8 cellular contexts compared by ENCODE assay signal in genomic region chr16:68244481-68244902, GRCh38. TPM values are rescaled to one million over a fixed set of nuclear protein-coding genes. Genes with fewer than 3 reads are reported as not detected.
DNase-seq lines count a peak whose midpoint lies in the region; ATAC-seq and TF ChIP-seq lines count a peak whose summit lies in the region.

No MANE protein-coding gene starts in this region.

- peak overlapping the region; percentile 40; the same call in 1 of the 2 replicates for H4K91ac ChIP-seq in IMR-90 (ENCODE audit: insufficient read depth, low read depth, low read length)

- peaks cover 27% of the 10 kb centered on the region for H3K9me1 ChIP-seq in IMR-90 (ENCODE audit: insufficient read depth, low read length)

- peak overlapping the region; percentile 50; the same call in 1 of the 2 replicates for H3K23ac ChIP-seq in IMR-90 (ENCODE audit: low read depth, low read length)

- peaks cover 9 to 16% (median 14%) of the 10 kb centered on the region in 11 experiments; a peak in 21 of 22 replicates for H3K36me3 ChIP-seq in BLaER1 treated with 17β-estradiol and CSF1 and Interleukin-3, amounts not matched to agents 10 nM and 100 nM
- H3K36me3 ChIP-seq in IMR-90 (ENCODE audit: control insufficient read depth, insufficient read depth, low read length) (peaks cover 3% of the 10 kb centered on the region), colonic mucosa (no peaks in the 10 kb centered on the region)

- H3K4me1 Mint-ChIP-seq in nephron, result peaks cover 16% of the 10 kb centered on the region

- no peak for TF ChIP-seq CTCF in IMR-90 (conservative IDR thresholded peaks at IDR 0.05; ENCODE audit: low read depth, low read length)
- TF ChIP-seq CTCF in colonic mucosa (IDR thresholded peaks at IDR 0.05), result no peak
- TF ChIP-seq CTCF in nephron (IDR thresholded peaks at IDR 0.05; ENCODE audit: unreplicated experiment in 3 of 3), result no peak

- peak overlapping the region; percentile 78 to 96 (median 86) for H3K4me3 ChIP-seq in BLaER1 treated with 17β-estradiol and CSF1 and Interleukin-3, amounts not matched to agents 10 nM and 100 nM
- H3K4me3 ChIP-seq in IMR-90 (ENCODE audit: insufficient read depth, low read depth, low read length), result peak overlapping the region; percentile 86
- H3K4me3 ChIP-seq in colonic mucosa, result peak overlapping the region; percentile 99

- WGBS in IMR-90 (ENCODE audit: extremely low coverage in 2 of 2, insufficient read length in 1 of 2), 2 experiments, result 9% methylated on average over 14 of the region's 20 CpGs; no CpG with 5 or more reads in 1 of the 2 experiments

- peak overlapping the region; percentile 5 to 81; a peak in 2 of 4 replicates for H4K8ac ChIP-seq in IMR-90 (ENCODE audit: low read depth in 2 of 2, low read length in 2 of 2)

- H3K9ac ChIP-seq in BLaER1 treated with 17β-estradiol and CSF1 and Interleukin-3, amounts not matched to agents 10 nM and 100 nM, result peak overlapping the region; percentile 71 to 85 (median 81)
- H3K9ac ChIP-seq in IMR-90 (ENCODE audit: low read depth, low read length), result peak overlapping the region; percentile 63
- H3K9ac ChIP-seq in colonic mucosa (ENCODE audit: low read depth in 2 of 2, low read length in 2 of 2), result peak overlapping the region; percentile 92 to 96

- H3K27ac ChIP-seq in BLaER1 treated with 17β-estradiol and CSF1 and Interleukin-3, amounts not matched to agents 10 nM and 100 nM, result peak overlapping the region; percentile 42 to 67 (median 63); a peak in 20 of 22 replicates
- H3K27ac ChIP-seq in IMR-90 (ENCODE audit: insufficient read depth, low read length), result peak overlapping the region; percentile 51
- H3K27ac ChIP-seq in colonic mucosa, result no peak overlapping the region

- H3K9me3 Mint-ChIP-seq in nephron, result no peaks in the 10 kb centered on the region

- BruUV-seq in IMR-90 (replicated peaks; lab: Mats Ljungman, UMichigan), result no TSS peak

- H3K36me3 Mint-ChIP-seq in nephron (ENCODE audit: low read depth), result no peaks in the 10 kb centered on the region

- H3K4ac ChIP-seq in IMR-90 (ENCODE audit: low read depth, low read length), result peak overlapping the region; percentile 91

- H2BK120ac ChIP-seq in IMR-90 (ENCODE audit: low read depth, low read length), result no peak overlapping the region; the same call in 1 of the 2 replicates

- peak overlapping the region; percentile 97 to 100 (median 99) for H3K4me2 ChIP-seq in BLaER1 treated with 17β-estradiol and CSF1 and Interleukin-3, amounts not matched to agents 10 nM and 100 nM
- peak overlapping the region; percentile 84 for H3K4me2 ChIP-seq in IMR-90 (ENCODE audit: low read depth, low read length)

- no peaks in the 10 kb centered on the region for H3K9me3 ChIP-seq in BLaER1 treated with 17β-estradiol and CSF1 and Interleukin-3, amounts not matched to agents 10 nM and 100 nM (replicated peaks in 1 of 11)
- no peaks in the 10 kb centered on the region for H3K9me3 ChIP-seq in IMR-90 (ENCODE audit: control insufficient read depth, insufficient read depth, low read length)
- no peaks in the 10 kb centered on the region for H3K9me3 ChIP-seq in colonic mucosa

- intact Hi-C loops in IMR-90 (cut with micrococcal nuclease), result no loop called here
- intact Hi-C loops in colonic mucosa (cut with DNase I), result no loop called here

- DNase-seq in IMR-90 (no peak), colonic mucosa (no peak), NCI-H2227 (lab: John Stamatoyannopoulos, UW; ENCODE audit: unreplicated experiment) (no peak), SHP77 (lab: John Stamatoyannopoulos, UW) (no peak), foreskin melanocyte (no peak)
- DNase-seq in NK-92 treated with Interleukin-12 subunit alpha and Interleukin-12 subunit beta, amount 100 ng/mL, for 24 hours (lab: John Stamatoyannopoulos, UW), result no peak

- H3K14ac ChIP-seq in IMR-90 (replicated peaks; ENCODE audit: low read depth, low read length), result peak overlapping the region; percentile 93

- peak overlapping the region; percentile 98 for H2AFZ ChIP-seq in IMR-90 (replicated peaks; ENCODE audit: low read length, poor library complexity)

- no peaks in the 10 kb centered on the region for H3K27me3 Mint-ChIP-seq in nephron (ENCODE audit: low read depth)

- H3K27me3 ChIP-seq in BLaER1 treated with 17β-estradiol and CSF1 and Interleukin-3, amounts not matched to agents 10 nM and 100 nM, result no peaks in the 10 kb centered on the region
- H3K27me3 ChIP-seq in IMR-90 (ENCODE audit: control insufficient read depth, insufficient read depth, low read length) (no peaks in the 10 kb centered on the region), colonic mucosa (no peaks in the 10 kb centered on the region)

- peak overlapping the region; percentile 25; the same call in 1 of the 2 replicates for H3K18ac ChIP-seq in IMR-90 (ENCODE audit: low read depth, low read length)

- H3K79me1 ChIP-seq in IMR-90 (ENCODE audit: low read depth in 1 of 2, low read length in 2 of 2), result peaks cover 30 to 49% of the 10 kb centered on the region in 2 experiments

- H3K27ac Mint-ChIP-seq in nephron, result no peak overlapping the region

- H2BK5ac ChIP-seq in IMR-90 (ENCODE audit: low read depth, low read length, poor library complexity, severe bottlenecking), result peak overlapping the region; percentile 63

- ATAC-seq in IMR-90 (ENCODE audit: low read depth), result no peak

- TF ChIP-seq RAD21 in IMR-90 (IDR thresholded peaks at IDR 0.05; ENCODE audit: low read length), result no peak

- dilution Hi-C loops in IMR-90 (cut with HindIII; ENCODE audit: low sequenced_read_pairs, unreplicated experiment), result no loop called here

- peak overlapping the region; percentile 77 for H2AK5ac ChIP-seq in IMR-90 (ENCODE audit: low read depth, low read length)

- peak overlapping the region; percentile 95 to 98 (median 98) for H3K4me3 Mint-ChIP-seq in nephron

- no peak overlapping the region for H2BK15ac ChIP-seq in IMR-90 (ENCODE audit: low read depth, low read length)

- peak overlapping the region; percentile 7; the same call in 1 of the 2 replicates for H3K56ac ChIP-seq in IMR-90 (ENCODE audit: extremely low read depth, insufficient read depth, low read length)

- H2BK20ac ChIP-seq in IMR-90 (ENCODE audit: low read depth, low read length), result no peak overlapping the region

- CTCF ChIA-PET in IMR-90 (lab: Yijun Ruan, JAX), result no interaction called here

- H4K20me1 ChIP-seq in BLaER1 treated with 17β-estradiol and CSF1 and Interleukin-3, amounts not matched to agents 10 nM and 100 nM, result peaks cover 0 to 22% (median 0%) of the 10 kb centered on the region in 11 experiments; a peak in 5 of 22 replicates
- no peaks in the 10 kb centered on the region for H4K20me1 ChIP-seq in IMR-90 (ENCODE audit: insufficient read depth, low read length)

- peak overlapping the region; percentile 39; the same call in 1 of the 2 replicates for H4K5ac ChIP-seq in IMR-90 (ENCODE audit: low read depth, low read length)

- peaks cover 49 to 56% (median 55%) of the 10 kb centered on the region in 10 experiments for H3K4me1 ChIP-seq in BLaER1 treated with 17β-estradiol and CSF1 and Interleukin-3, amounts not matched to agents 10 nM and 100 nM
- H3K4me1 ChIP-seq in IMR-90 (ENCODE audit: control insufficient read depth, insufficient read depth, low read length) (peaks cover 14% of the 10 kb centered on the region), colonic mucosa (peaks cover 12% of the 10 kb centered on the region)

- TF ChIP-seq POLR2A in IMR-90 (IDR thresholded peaks at IDR 0.05; ENCODE audit: low read depth, low read length), result no peak

- in situ Hi-C loops in IMR-90 (cut with MboI; ENCODE audit: low sequenced_read_pairs), result no loop called here

- POLR2A ChIA-PET in IMR-90 (lab: Charles Lee; ENCODE audit: unreplicated experiment), result interaction anchor here (1.0 kb wide), 1 partner anchor 66 kb away, joined by 3 read pairs; the partner anchor contains the start of genes PRMT7 and SLC7A6OS

- peak overlapping the region; percentile 96 for H2AK9ac ChIP-seq in IMR-90 (replicated peaks; ENCODE audit: low read depth, low read length, poor library complexity)

TF ChIP-seq in IMR-90, 13 proteins besides CTCF, POLR2A, EP300 and RAD21 (continues in another document):
- no peak for TF ChIP-seq MAFK (IDR thresholded peaks at IDR 0.05; ENCODE audit: low read depth, low read length)
- TF ChIP-seq FOS (IDR thresholded peaks at IDR 0.05; ENCODE audit: low read depth, low read length), result no peak
- TF ChIP-seq RFX5 (IDR thresholded peaks at IDR 0.05; ENCODE audit: low read depth, low read length), result no peak
- no peak for TF ChIP-seq ELK1 (IDR thresholded peaks at IDR 0.05; ENCODE audit: borderline replicate concordance, low read depth, low read length)
- no peak for TF ChIP-seq MXI1 (IDR thresholded peaks at IDR 0.05; ENCODE audit: borderline replicate concordance, low read depth, low read length)
- no peak for TF ChIP-seq MAZ (IDR thresholded peaks at IDR 0.05; ENCODE audit: borderline replicate concordance, low read depth, low read length)
- no peak for TF ChIP-seq CEBPB (IDR thresholded peaks at IDR 0.05; ENCODE audit: low read depth, low read length)
- no peak for TF ChIP-seq RCOR1 (IDR thresholded peaks at IDR 0.05; ENCODE audit: insufficient replicate concordance, low read length)
- TF ChIP-seq NFE2L2 (IDR thresholded peaks at IDR 0.05; ENCODE audit: low read depth, low read length), result no peak
- no peak for TF ChIP-seq BHLHE40 (IDR thresholded peaks at IDR 0.05; ENCODE audit: low read depth, low read length)

RNA-seq across cellular contexts. Expression of gene PLA2G15, which starts 0.7 kb away (rescaled TPM):
- total RNA-seq in IMR-90 (2012; rRNA removed) (18.1 and 19.5 TPM in 2 replicates), colonic mucosa (10 to 100 TPM; 11.6 to 13.9 TPM)
- 31.7 and 34.4 TPM in 2 replicates for polyA plus RNA-seq in IMR-90 (2012; rRNA removed)
- 22.4 and 36.7 TPM in 2 replicates for polyA plus RNA-seq in IMR-90 (2012; cell fraction: cytosol; rRNA removed)
- 13.4 and 30.8 TPM in 2 replicates for polyA plus RNA-seq in IMR-90 (2012; cell fraction: nucleus; rRNA removed; ENCODE audit: low replicate concordance)

RNA-seq across cellular contexts. Expression of gene ESRP2, which starts 8.6 kb away (rescaled TPM):
- under 0.01 TPM in 1 of 2 replicates, not detected in the other for total RNA-seq in IMR-90 (2012; rRNA removed)
- polyA plus RNA-seq in IMR-90 (2012; rRNA removed), result 0.07 and 0.14 TPM in 2 replicates
- polyA plus RNA-seq in IMR-90 (2012; cell fraction: cytosol; rRNA removed), result 0.07 TPM in 1 of 2 replicates, not detected in the other
- polyA plus RNA-seq in IMR-90 (2012; cell fraction: nucleus; rRNA removed; ENCODE audit: low replicate concordance), result 0.32 and 0.53 TPM in 2 replicates
- total RNA-seq in colonic mucosa, result 100 to 1,000 TPM in 1 of 2 donors, 10 to 100 TPM in 1; 76.6 to 119 TPM

RNA-seq across cellular contexts. Expression of gene SLC7A6, which starts 19.8 kb away (rescaled TPM):
- total RNA-seq in IMR-90 (2012; rRNA removed) (25.0 and 29.4 TPM in 2 replicates), colonic mucosa (10 to 100 TPM; 22.0 to 42.2 TPM)
- polyA plus RNA-seq in IMR-90 (2012; rRNA removed), result 32.6 and 36.1 TPM in 2 replicates
- polyA plus RNA-seq in IMR-90 (2012; cell fraction: cytosol; rRNA removed), result 11.7 and 13.7 TPM in 2 replicates
- 134 and 224 TPM in 2 replicates for polyA plus RNA-seq in IMR-90 (2012; cell fraction: nucleus; rRNA removed; ENCODE audit: low replicate concordance)

Comparison
In these comparisons a context has a peak if more than half of its experiments do, and no peak if none do; other contexts are left out.
1. RNA of gene ESRP2, which starts 8.6 kb away (total RNA-seq): 76.6 to 119 TPM in colonic mucosa; under 0.01 TPM in IMR-90; every median in the first group is over 10 times any median in the second.
2. Peak in every context shown above with its lines, with median percentiles within 50 percentile points of each other: H3K4me3 ChIP-seq and H3K9ac ChIP-seq.